1 cellular context compared by ENCODE assay signal in the genomic region with DNA sequence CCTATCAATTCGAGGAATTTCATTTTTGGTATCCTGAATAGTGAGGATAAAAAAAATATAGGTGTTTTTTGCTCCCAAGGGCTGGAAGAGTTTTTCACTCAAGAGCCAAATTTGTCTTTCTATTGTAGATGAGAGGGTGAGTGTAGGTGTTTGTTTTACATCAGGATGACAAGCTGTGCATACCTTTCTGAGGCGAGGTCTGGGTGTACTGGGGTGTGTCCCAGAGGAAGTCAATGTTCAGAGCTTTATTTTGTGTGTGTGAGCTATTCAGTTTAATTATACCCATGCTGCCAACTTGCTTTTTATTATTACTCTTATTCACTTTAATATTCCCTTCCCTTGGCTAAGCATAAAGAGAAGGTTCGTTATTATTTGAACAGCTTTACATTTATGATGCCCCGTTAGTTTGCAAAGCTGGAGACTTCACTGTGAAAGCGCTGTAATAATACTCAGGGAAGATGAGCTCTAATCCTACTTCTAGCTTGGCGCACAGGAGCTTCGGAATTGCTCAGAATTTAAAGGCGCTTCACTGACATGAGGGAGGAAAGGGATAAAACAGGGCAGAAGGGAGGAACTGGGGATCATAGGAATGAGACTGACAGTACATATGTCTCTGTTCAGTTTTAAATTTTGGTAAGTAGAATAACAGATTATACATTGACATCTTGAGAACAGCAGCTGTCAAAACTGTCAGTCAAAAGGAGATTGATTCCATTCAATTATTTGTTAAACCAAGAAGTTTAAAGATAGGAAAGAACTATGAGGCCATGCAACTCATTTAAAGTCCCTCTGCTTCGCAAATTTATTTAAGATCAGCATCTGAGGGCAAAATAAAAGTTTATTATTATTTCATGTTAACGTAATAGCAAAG.
TF ChIP-seq lines count a peak whose summit lies in the region.

No MANE protein-coding gene starts in this region.

TF ChIP-seq in A549, 52 proteins besides CTCF, POLR2A, EP300 and RAD21 (continued from another document):
- no peak for TF ChIP-seq HMGXB4 (CRISPR knock-in tag; IDR thresholded peaks at IDR 0.05; ENCODE audit: borderline replicate concordance)
